Comparison of ENCODE assay signal across 9 cellular contexts in the genomic region with DNA sequence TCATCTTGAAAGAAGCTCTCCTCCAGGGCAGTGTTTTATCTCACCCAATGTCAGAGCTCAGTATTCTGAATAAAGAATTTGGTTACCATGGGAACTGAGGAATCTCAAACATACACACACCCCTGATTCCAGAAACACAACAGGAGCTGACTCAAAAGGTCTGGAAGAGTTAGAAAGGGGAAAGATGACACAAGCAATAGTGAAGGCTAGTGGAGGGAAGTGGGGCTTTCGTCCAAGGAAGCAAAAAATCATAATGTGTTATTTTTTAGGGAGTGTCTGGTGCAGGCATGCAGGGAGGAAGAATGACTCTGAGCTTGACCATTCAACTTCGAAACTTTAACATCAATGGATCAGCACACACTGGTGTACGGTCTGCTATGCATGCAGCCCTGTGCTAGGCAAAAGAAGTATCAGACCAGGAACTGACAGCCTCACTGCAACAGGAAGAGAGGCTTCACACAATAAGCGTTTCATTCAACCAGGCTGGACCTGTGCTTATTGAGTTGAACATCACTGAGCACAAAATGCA. TPM values are rescaled to one million over a fixed set of nuclear protein-coding genes. Genes with fewer than 3 reads are reported as not detected.
DNase-seq lines count a peak whose midpoint lies in the region; ATAC-seq, FAIRE-seq and TF ChIP-seq lines count a peak whose summit lies in the region.
"Had no signal": no experiment of that assay in that cellular context is flagged by ENCODE, and none has a peak within 500 bp of the region (broad histone marks: within the 10 kb centered on the region; RNA-seq: fewer than 3 reads in every experiment).

No MANE protein-coding gene starts in this region.

- no peak overlapping the region for H3K4me3 ChIP-seq in A549
- no peak overlapping the region for H3K4me3 ChIP-seq in PC-3 (ENCODE audit: low read length)
- no peak overlapping the region for H3K4me3 ChIP-seq in epithelial cell of proximal tubule (ENCODE audit: low read depth, low read length)
- H3K4me3 ChIP-seq in mucosa of descending colon: no peak overlapping the region
- no peak overlapping the region for H3K4me3 ChIP-seq in SJCRH30

- H3K9ac ChIP-seq in PC-3 (ENCODE audit: low read length): no peak overlapping the region

- H3F3A ChIP-seq in PC-3 (ENCODE audit: low read length, unreplicated experiment): no peaks in the 10 kb centered on the region

- H3K4me2 ChIP-seq in A549 (peak overlapping the region; percentile 65), PC-3 (ENCODE audit: low read length) (peak overlapping the region; percentile 35; the same call in 1 of the 2 replicates)

- POLR2A ChIA-PET in A549 (lab: Yijun Ruan, JAX) (interaction anchor here (0.8 to 1.2 kb wide), 3 partner anchors 38 to 216 kb away, joined by 3 to 4 read pairs (median 3); no protein-coding TSS in a partner anchor), PC-3 (lab: Charles Lee; ENCODE audit: unreplicated experiment) (interaction anchor here (0.5 to 1.1 kb wide), 2 partner anchors 123 to 181 kb away, joined by 5 to 7 read pairs; no protein-coding TSS in a partner anchor)

- peak overlapping the region; percentile 56 to 62 for H3K27ac ChIP-seq in A549
- H3K27ac ChIP-seq in PC-3 (ENCODE audit: low read length): peak overlapping the region; percentile 57
- H3K27ac ChIP-seq in SJCRH30: no peak overlapping the region

- TF ChIP-seq EP300 in A549 (IDR thresholded peaks at IDR 0.05): no peak

- peak; percentile 72 to 81 for ATAC-seq in A549
- ATAC-seq in PC-3: peak; percentile 61
- ATAC-seq in mucosa of descending colon: peak; percentile 26
- no peak for ATAC-seq in HG02798 (IDR thresholded peaks at IDR 0.05; ENCODE audit: poor library complexity, unreplicated experiment)
- ATAC-seq in GM21717 (IDR thresholded peaks at IDR 0.05; ENCODE audit: unreplicated experiment): no peak

- no TSS peak for BruUV-seq in PC-3 (replicated peaks; lab: Mats Ljungman, UMichigan)

- H3K9me3 ChIP-seq in A549 (no peaks in the 10 kb centered on the region), PC-3 (ENCODE audit: low read length) (no peaks in the 10 kb centered on the region), mucosa of descending colon (no peaks in the 10 kb centered on the region), SJCRH30 (replicated peaks) (no peaks in the 10 kb centered on the region)

- H3K36me3 ChIP-seq in PC-3 (ENCODE audit: low read depth, low read length) (peaks cover 15% of the 10 kb centered on the region), mucosa of descending colon (ENCODE audit: low read depth) (no peaks in the 10 kb centered on the region), SJCRH30 (peaks cover 4% of the 10 kb centered on the region; the same call in 1 of the 2 replicates)

- peak; percentile 49 for FAIRE-seq in A549 (lab: Jason Lieb, UNC)

- DNase-seq in A549 (ENCODE audit: low read depth in 1 of 2, low spot score in 1 of 2): peak; percentile 73 to 86
- DNase-seq in PC-3: peak; percentile 64
- DNase-seq in epithelial cell of proximal tubule (ENCODE audit: low read depth): peak; percentile 92
- no peak for DNase-seq in mucosa of descending colon
- no peak for DNase-seq in activated effector memory CD4-positive, alpha-beta T cell treated with Interleukin-2 at 50 U/mL for 16 hours
- no peak for DNase-seq in SJCRH30
- DNase-seq: NCI-H1417 treated with DMSO at 0.1 percent for 48 hours had no signal

- H3K27me3 ChIP-seq in PC-3 (ENCODE audit: low read length): no peaks in the 10 kb centered on the region
- H3K27me3 ChIP-seq in SJCRH30: no peaks in the 10 kb centered on the region

- no peaks in the 10 kb centered on the region for H3K9me2 ChIP-seq in PC-3 (replicated peaks; ENCODE audit: low read length)

- intact Hi-C loops in PC-3 (cut with micrococcal nuclease) (loop anchor here (5.0 to 10.0 kb wide), 2 partner anchors 235 to 257 kb away; no protein-coding TSS in a partner anchor), mucosa of descending colon (cut with DNase I, micrococcal nuclease) (no loop called here)

- TF ChIP-seq POLR2A in A549 (IDR thresholded peaks at IDR 0.05; ENCODE audit: low read length): no peak

- H2AFZ ChIP-seq in PC-3 (ENCODE audit: low read length): no peak overlapping the region

- 15% methylated on average over 4 of the region's 4 CpGs for WGBS in A549 (ENCODE audit: missing lambda C conversion rate)

- no peaks in the 10 kb centered on the region for H4K20me1 ChIP-seq in PC-3 (ENCODE audit: low read length)

- peaks cover 58% of the 10 kb centered on the region for H3K4me1 ChIP-seq in A549
- H3K4me1 ChIP-seq in PC-3 (ENCODE audit: insufficient read depth, low read length): peaks cover 34% of the 10 kb centered on the region
- peaks cover 4% of the 10 kb centered on the region for H3K4me1 ChIP-seq in mucosa of descending colon (ENCODE audit: low read depth)
- H3K4me1 ChIP-seq in SJCRH30: no peaks in the 10 kb centered on the region

- no peaks in the 10 kb centered on the region for H3K79me2 ChIP-seq in PC-3 (ENCODE audit: low read length)

- TF ChIP-seq RAD21 in A549 (conservative IDR thresholded peaks at IDR 0.05 in 1 of 2, IDR thresholded peaks at IDR 0.05 in 1 of 2): no peak

- CTCF ChIA-PET in A549 (lab: Yijun Ruan, JAX): interaction anchor here (1.0 to 10.4 kb wide), 8 partner anchors 15 to 232 kb away, joined by 3 to 180 read pairs (median 6); a partner anchor contains a TSS
- CTCF ChIA-PET in PC-3 (lab: Charles Lee): interaction anchor here (0.6 to 1.0 kb wide), 3 partner anchors 59 to 142 kb away, joined by 3 to 5 read pairs (median 4); no protein-coding TSS in a partner anchor

- TF ChIP-seq CTCF in A549 (IDR thresholded peaks at IDR 0.05) (no peak), PC-3 (conservative IDR thresholded peaks at IDR 0.05; ENCODE audit: low read depth, low read length) (no peak), epithelial cell of proximal tubule (conservative IDR thresholded peaks at IDR 0.05; ENCODE audit: low read depth, low read length) (no peak), mucosa of descending colon (IDR thresholded peaks at IDR 0.05) (no peak)

TF ChIP-seq in A549, 52 proteins besides CTCF, POLR2A, EP300 and RAD21:
- TF ChIP-seq JUNB (IDR thresholded peaks at IDR 0.05) (no peak), JUN (IDR thresholded peaks at IDR 0.05) (0 out of 5 replicates have a peak, but pooled peaks of 1 of the 2 experiments have one; percentile 20), NFE2L2 (conservative IDR thresholded peaks at IDR 0.05; ENCODE audit: low read length) (0 out of 2 replicates have a peak, but pooled peaks have one; percentile 31), HOXB5 (CRISPR knock-in tag; IDR thresholded peaks at IDR 0.05) (no peak), MAFK (IDR thresholded peaks at IDR 0.05; ENCODE audit: partially characterized antibody) (peak; percentile 37)
- TF ChIP-seq, protein P1, sequence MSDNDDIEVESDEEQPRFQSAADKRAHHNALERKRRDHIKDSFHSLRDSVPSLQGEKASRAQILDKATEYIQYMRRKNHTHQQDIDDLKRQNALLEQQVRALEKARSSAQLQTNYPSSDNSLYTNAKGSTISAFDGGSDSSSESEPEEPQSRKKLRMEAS (IDR thresholded peaks at IDR 0.05): peak; percentile 23; the same call in 1 of the 2 replicates

RNA-seq across cellular contexts. Expression of a gene that starts 20.3 kb away (rescaled TPM):
- polyA plus RNA-seq in A549 (2011; rRNA removed) (24.8 and 40.3 TPM in 2 replicates), A549 (2017; fragmentation: RNase III; extraction: RNeasy Plus Mini Kit Qiagen cat#74134 plus additional on column Dnase treatment) (47.5 to 49.3 TPM (median 48.9 TPM) in 3 replicates)
- polyA plus RNA-seq in A549 (2012; cell fraction: cytosol; rRNA removed): 31.0 and 31.8 TPM in 2 replicates
- 18.5 and 22.6 TPM in 2 replicates for polyA plus RNA-seq in A549 (2012; cell fraction: nucleus; rRNA removed)
- 32.5 and 34.3 TPM in 2 replicates for polyA minus RNA-seq in A549 (2011; rRNA and poly(A)+ RNA removed)
- total RNA-seq in PC-3 (2014; rRNA removed) (6.2 and 8.2 TPM in 2 replicates), epithelial cell of proximal tubule (12.7 and 13.0 TPM in 2 replicates), mucosa of descending colon (10 to 100 TPM; 46.0 to 68.1 (median 62.1) TPM)
- total RNA-seq in SJCRH30 (2014; rRNA removed; shearing (Covaris generic)): 9.0 and 9.1 TPM in 2 replicates

RNA-seq across cellular contexts. Expression of a gene that starts 27.8 kb away (rescaled TPM):
- polyA plus RNA-seq in A549 (2011; rRNA removed): not detected in 2 replicates
- polyA plus RNA-seq in A549 (2012; cell fraction: cytosol; rRNA removed): 0.04 TPM in 1 of 2 replicates, not detected in the other
- 0.23 TPM in 2 replicates for polyA plus RNA-seq in A549 (2012; cell fraction: nucleus; rRNA removed)
- polyA plus RNA-seq in A549 (2017; fragmentation: RNase III; extraction: RNeasy Plus Mini Kit Qiagen cat#74134 plus additional on column Dnase treatment): not detected in 3 replicates
- polyA minus RNA-seq in A549 (2011; rRNA and poly(A)+ RNA removed): not detected in 2 replicates
- total RNA-seq in PC-3 (2014; rRNA removed): not detected in 2 replicates
- not detected in 2 replicates for total RNA-seq in epithelial cell of proximal tubule
- total RNA-seq in mucosa of descending colon: not detected
- not detected in 2 replicates for total RNA-seq in SJCRH30 (2014; rRNA removed; shearing (Covaris generic))

Comparison
In these comparisons a context has a peak if more than half of its experiments do, and no peak if none do; other contexts are left out.
1. ATAC-seq: peak in A549 (2 of 2), PC-3 (single experiment) and mucosa of descending colon (single experiment); none in HG02798 (single experiment) and GM21717 (single experiment).
2. DNase-seq: peak in A549 (2 of 2), PC-3 (single experiment) and epithelial cell of proximal tubule (single experiment); none in mucosa of descending colon (0 of 3), activated effector memory CD4-positive, alpha-beta T cell treated with Interleukin-2 at 50 U/mL for 16 hours (single experiment) and SJCRH30 (0 of 2).